In the genomic region with DNA sequence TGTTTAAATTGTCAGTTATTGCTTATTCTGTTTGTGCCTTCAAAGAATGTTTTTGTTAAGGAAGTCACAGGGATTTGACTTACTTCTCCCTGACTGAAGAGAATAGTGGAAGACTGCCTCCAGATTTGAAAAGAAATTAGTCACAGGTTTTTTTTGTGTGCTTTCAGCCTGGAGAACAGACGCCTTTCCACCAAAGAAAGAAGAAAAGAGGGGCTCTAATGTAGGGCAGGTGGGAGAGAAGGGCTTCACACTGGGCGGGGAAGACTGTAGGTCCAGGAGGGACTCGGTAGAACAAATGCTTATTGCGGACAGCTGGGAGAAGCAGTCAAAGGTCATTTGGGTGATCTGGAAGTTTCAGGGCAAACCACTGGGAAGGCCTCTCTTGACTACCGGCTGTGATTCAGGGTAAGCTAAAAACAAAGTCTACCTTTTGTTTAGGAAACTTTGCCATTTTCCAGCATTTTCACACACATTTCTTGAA, we compare ENCODE assay signal across 23 cellular contexts.
DNase-seq lines count a peak whose midpoint lies in the region; ATAC-seq, FAIRE-seq and TF ChIP-seq lines count a peak whose summit lies in the region.
"Had no signal": no experiment of that assay in that cellular context is flagged by ENCODE, and none has a peak within 500 bp of the region (broad histone marks: within the 10 kb centered on the region; RNA-seq: fewer than 3 reads in every experiment).

No MANE protein-coding gene starts in this region.

- H3K27me3 Mint-ChIP-seq in astrocyte (ENCODE audit: low read depth, unreplicated experiment): no peaks in the 10 kb centered on the region
- peaks cover 3% of the 10 kb centered on the region for H3K27me3 Mint-ChIP-seq in activated CD4-positive, alpha-beta memory T cell treated with anti-CD3 and anti-CD28 coated beads, Interleukin-2, amount 10 ng/mL, durations not matched to agents 7 days and 5 days
- H3K27me3 Mint-ChIP-seq: naive B cell had no signal

- H3K4me2 ChIP-seq in astrocyte (ENCODE audit: low read length) (peak overlapping the region; percentile 56), mesendoderm (ENCODE audit: low read length) (no peak overlapping the region)

- H3K27me3 ChIP-seq in HUES48 (ENCODE audit: control insufficient read depth, insufficient read depth, low read length) (no peaks in the 10 kb centered on the region), astrocyte (ENCODE audit: insufficient read depth, low read length) (no peaks in the 10 kb centered on the region), mesendoderm (ENCODE audit: insufficient read depth, low read length, poor library complexity) (no peaks in the 10 kb centered on the region), gastrocnemius medialis (no peaks in the 10 kb centered on the region)
- H3K27me3 ChIP-seq: tibial artery had no signal

- peaks cover 2% of the 10 kb centered on the region for H3K79me1 ChIP-seq in mesendoderm (ENCODE audit: low read length)

- peaks cover 76% of the 10 kb centered on the region for H3K79me2 ChIP-seq in astrocyte (ENCODE audit: insufficient read depth, low read length)
- H3K79me2 ChIP-seq in mesendoderm (ENCODE audit: control insufficient read depth, insufficient read depth, low read length): peaks cover 2% of the 10 kb centered on the region

- no peak for DNase-seq in astrocyte (ENCODE audit: low read depth)
- DNase-seq in mesendoderm: no peak
- no peak for DNase-seq in gastrocnemius medialis
- no peak for DNase-seq in NCI-H2029 treated with DMSO at 0.1 percent for 48 hours (lab: John Stamatoyannopoulos, UW)
- no peak for DNase-seq in superior temporal gyrus (ENCODE audit: extremely low spot score)
- DNase-seq in NCI-H1048 (lab: John Stamatoyannopoulos, UW): no peak
- no peak for DNase-seq in activated CD4-positive, alpha-beta memory T cell treated with anti-CD3 and anti-CD28 coated beads, Interleukin-2, amount 10 ng/mL, durations not matched to agents 7 days and 5 days
- DNase-seq: activated CD4-positive, alpha-beta T cell treated with anti-CD3 and anti-CD28 coated beads for 1 hour; activated naive CD4-positive, alpha-beta T cell treated with Interleukin-2 at 50 U/mL for 16 hours; activated T-cell treated with anti-CD3 and anti-CD28 coated beads, Interleukin-2, amount 50 U/mL, for 1 hour; C1 segment of cervical spinal cord; Calu3; glutamatergic neuron; NCI-H1930; NCI-H226; Right ventricle myocardium superior; stimulated activated naive CD4-positive, alpha-beta T cell treated with Interleukin-2 at 50 U/mL for 16 hours; tibial artery had no signal

- H3K9me3 ChIP-seq in HUES48 (ENCODE audit: control insufficient read depth, insufficient read depth, low read length): no peaks in the 10 kb centered on the region
- no peaks in the 10 kb centered on the region for H3K9me3 ChIP-seq in astrocyte (ENCODE audit: insufficient read depth, low read depth, low read length)
- H3K9me3 ChIP-seq in gastrocnemius medialis: no peaks in the 10 kb centered on the region
- H3K9me3 ChIP-seq: HAP-1, tibial artery had no signal

- H3K4me3 Mint-ChIP-seq in astrocyte (ENCODE audit: unreplicated experiment): peak overlapping the region; percentile 27
- no peak overlapping the region for H3K4me3 Mint-ChIP-seq in activated CD4-positive, alpha-beta memory T cell treated with anti-CD3 and anti-CD28 coated beads, Interleukin-2, amount 10 ng/mL, durations not matched to agents 7 days and 5 days
- H3K4me3 Mint-ChIP-seq: naive B cell had no signal

- intact Hi-C loops in gastrocnemius medialis (cut with DNase I; ENCODE audit: low total_unique reads): no loop called here

- no peak for TF ChIP-seq POLR2A in gastrocnemius medialis (IDR thresholded peaks at IDR 0.05)

- H3K27ac ChIP-seq in HUES48 (ENCODE audit: low read depth, low read length) (peak overlapping the region; percentile 6), astrocyte (ENCODE audit: low read depth, low read length) (peak overlapping the region; percentile 47), mesendoderm (ENCODE audit: low read depth, low read length) (peak overlapping the region; percentile 2), gastrocnemius medialis (peak overlapping the region; percentile 4 to 59 (median 42))
- H3K27ac ChIP-seq: tibial artery had no signal

- peak overlapping the region; percentile 86 for H3K27ac Mint-ChIP-seq in astrocyte (ENCODE audit: unreplicated experiment)
- no peak overlapping the region for H3K27ac Mint-ChIP-seq in activated CD4-positive, alpha-beta memory T cell treated with anti-CD3 and anti-CD28 coated beads, Interleukin-2, amount 10 ng/mL, durations not matched to agents 7 days and 5 days

- H3K4me3 ChIP-seq in HUES48 (ENCODE audit: low read depth, low read length) (no peak overlapping the region), astrocyte (ENCODE audit: insufficient read depth, low read depth, low read length) (no peak overlapping the region), mesendoderm (ENCODE audit: low read length) (no peak overlapping the region), gastrocnemius medialis (no peak overlapping the region)
- H3K4me3 ChIP-seq: HAP-1, tibial artery had no signal

- no peak overlapping the region for H2BK5ac ChIP-seq in mesendoderm (ENCODE audit: low read length)

- H4K8ac ChIP-seq in mesendoderm (ENCODE audit: low read depth, low read length): no peak overlapping the region

- peaks cover 21% of the 10 kb centered on the region for H4K20me1 ChIP-seq in astrocyte (ENCODE audit: insufficient read depth, low read length)

- in situ Hi-C loops in gastrocnemius medialis (cut with MboI; ENCODE audit: low sequenced_read_pairs in 4 of 4): no loop called here

- CTCF ChIA-PET in activated CD4-positive, alpha-beta memory T cell treated with anti-CD3 and anti-CD28 coated beads, Interleukin-2, amount 10 ng/mL, durations not matched to agents 7 days and 5 days (lab: Charles Lee): interaction anchor here (1.1 to 2.0 kb wide), 6 partner anchors 10 to 149 kb away, joined by 3 to 9 read pairs (median 3); partner anchors contain the start of gene SAMD4A

- H2AK5ac ChIP-seq in mesendoderm (ENCODE audit: low read length): no peak overlapping the region

- H4K5ac ChIP-seq in mesendoderm (ENCODE audit: low read length): no peak overlapping the region

- TF ChIP-seq CTCF in astrocyte (IDR thresholded peaks at IDR 0.05; ENCODE audit: insufficient read depth, low read depth, low read length) (no peak), gastrocnemius medialis (IDR thresholded peaks at IDR 0.05 in 4 of 5, conservative IDR thresholded peaks at IDR 0.05 in 1 of 5) (no peak)

- H3K18ac ChIP-seq in mesendoderm (ENCODE audit: low read length): no peak overlapping the region

- H3K9ac ChIP-seq in HUES48 (ENCODE audit: low read depth, low read length): no peak overlapping the region
- peak overlapping the region; percentile 45 for H3K9ac ChIP-seq in astrocyte (ENCODE audit: low read length)
- H3K9ac ChIP-seq in mesendoderm (ENCODE audit: low read length): no peak overlapping the region

- no CpG with 5 or more reads among the region's 5 CpGs for WGBS in mesendoderm (ENCODE audit: extremely low coverage, insufficient coverage, low lambda C conversion rate)

- H3K56ac ChIP-seq in mesendoderm (ENCODE audit: low read length): no peak overlapping the region

- H3K4me1 ChIP-seq in HUES48 (ENCODE audit: control insufficient read depth, insufficient read depth, low read length) (peaks cover 28% of the 10 kb centered on the region), astrocyte (ENCODE audit: insufficient read depth, low read length) (peaks cover 21% of the 10 kb centered on the region), mesendoderm (ENCODE audit: control insufficient read depth, low read depth, low read length) (peaks cover 8% of the 10 kb centered on the region), gastrocnemius medialis (peaks cover 47 to 71% of the 10 kb centered on the region in 2 donors)
- H3K4me1 ChIP-seq: HAP-1 had no signal

- H3K4ac ChIP-seq in mesendoderm (ENCODE audit: low read depth, low read length): no peak overlapping the region

- peak overlapping the region; percentile 7 for H2BK15ac ChIP-seq in mesendoderm (replicated peaks; ENCODE audit: low read depth)

- no peak overlapping the region for H3K23ac ChIP-seq in mesendoderm (ENCODE audit: low read length)

- H3K4me1 Mint-ChIP-seq in astrocyte (ENCODE audit: low read depth, unreplicated experiment): peaks cover 57% of the 10 kb centered on the region
- peaks cover 2% of the 10 kb centered on the region for H3K4me1 Mint-ChIP-seq in activated CD4-positive, alpha-beta memory T cell treated with anti-CD3 and anti-CD28 coated beads, Interleukin-2, amount 10 ng/mL, durations not matched to agents 7 days and 5 days

- peaks cover 4% of the 10 kb centered on the region for H3K36me3 Mint-ChIP-seq in astrocyte (ENCODE audit: low read depth, unreplicated experiment)
- H3K36me3 Mint-ChIP-seq in activated CD4-positive, alpha-beta memory T cell treated with anti-CD3 and anti-CD28 coated beads, Interleukin-2, amount 10 ng/mL, durations not matched to agents 7 days and 5 days (ENCODE audit: low read depth): no peaks in the 10 kb centered on the region
- H3K36me3 Mint-ChIP-seq: naive B cell had no signal

- no peak for ATAC-seq in gastrocnemius medialis
- ATAC-seq: PC-3 had no signal

- POLR2A ChIA-PET in activated CD4-positive, alpha-beta memory T cell treated with anti-CD3 and anti-CD28 coated beads, Interleukin-2, amount 10 ng/mL, durations not matched to agents 7 days and 5 days (lab: Charles Lee): interaction anchor here (1.7 kb wide), 1 partner anchor 77 kb away, joined by 7 read pairs; the partner anchor contains the start of gene SAMD4A

- H3K36me3 ChIP-seq in HUES48 (ENCODE audit: control insufficient read depth, insufficient read depth, low read length) (no peaks in the 10 kb centered on the region), astrocyte (ENCODE audit: insufficient read depth, low read length) (no peaks in the 10 kb centered on the region), mesendoderm (ENCODE audit: control insufficient read depth, insufficient read depth, low read length) (no peaks in the 10 kb centered on the region), gastrocnemius medialis (no peaks in the 10 kb centered on the region)
- H3K36me3 ChIP-seq: HAP-1, tibial artery had no signal

- peak; percentile 20 for FAIRE-seq in astrocyte (lab: Jason Lieb, UNC)
- FAIRE-seq: endothelial cell of umbilical vein had no signal

- H2BK120ac ChIP-seq in mesendoderm (ENCODE audit: low read depth, low read length): peak overlapping the region; percentile 66

- no peak overlapping the region for H2AFZ ChIP-seq in astrocyte (ENCODE audit: low read depth, low read length)

- H3K9me3 Mint-ChIP-seq in astrocyte (ENCODE audit: unreplicated experiment): no peaks in the 10 kb centered on the region
- H3K9me3 Mint-ChIP-seq in activated CD4-positive, alpha-beta memory T cell treated with anti-CD3 and anti-CD28 coated beads, Interleukin-2, amount 10 ng/mL, durations not matched to agents 7 days and 5 days: no peaks in the 10 kb centered on the region
- H3K9me3 Mint-ChIP-seq: naive B cell had no signal
